29 cellular contexts compared by ENCODE assay signal in genomic region chr9:8070779-8071444, GRCh38.
DNase-seq lines count a peak whose midpoint lies in the region; ATAC-seq, FAIRE-seq and TF ChIP-seq lines count a peak whose summit lies in the region.
"Had no signal": no experiment of that assay in that cellular context is flagged by ENCODE, and none has a peak within 500 bp of the region (broad histone marks: within the 10 kb centered on the region; RNA-seq: fewer than 3 reads in every experiment).

No MANE protein-coding gene starts in this region.

- H3K4ac ChIP-seq in mesendoderm (ENCODE audit: low read depth, low read length) = no peak overlapping the region

- no peak overlapping the region for H3K18ac ChIP-seq in mesendoderm (ENCODE audit: low read length)

- no peak for TF ChIP-seq RAD21 in K562 (CRISPR knock-in tag; conservative IDR thresholded peaks at IDR 0.05 in 1 of 2, IDR thresholded peaks at IDR 0.05 in 1 of 2)

- no peaks in the 10 kb centered on the region for H3K27me3 ChIP-seq in right atrium auricular region
- H3K27me3 ChIP-seq in K562 (ENCODE audit: control insufficient read depth in 2 of 2, insufficient read depth in 2 of 2, low read length in 2 of 2) = no peaks in the 10 kb centered on the region
- no peaks in the 10 kb centered on the region for H3K27me3 ChIP-seq in mesendoderm (ENCODE audit: insufficient read depth, low read length, poor library complexity)
- H3K27me3 ChIP-seq: heart left ventricle, SJSA1, stomach, tibial artery had no signal

- BruUV-seq in K562 (replicated peaks; lab: Mats Ljungman, UMichigan) = no TSS peak

- intact Hi-C loops in Right ventricle myocardium inferior (cut with DNase I) (no loop called here), K562 (cut with micrococcal nuclease) (no loop called here)

- in situ Hi-C loops in K562 (cut with MboI) = no loop called here

- H2BK120ac ChIP-seq in mesendoderm (ENCODE audit: low read depth, low read length) = no peak overlapping the region

- H3K79me2 ChIP-seq in K562 (ENCODE audit: control insufficient read depth, insufficient read depth, low read length) = no peaks in the 10 kb centered on the region
- H3K79me2 ChIP-seq in mesendoderm (ENCODE audit: control insufficient read depth, insufficient read depth, low read length) = no peaks in the 10 kb centered on the region

- no peak overlapping the region for H2BK5ac ChIP-seq in mesendoderm (ENCODE audit: low read length)

- H3K4me1 ChIP-seq in right atrium auricular region (no peaks in the 10 kb centered on the region), K562 (replicated peaks in 1 of 2; ENCODE audit: control insufficient read depth in 2 of 2, insufficient read depth in 2 of 2, low read length in 2 of 2) (no peaks in the 10 kb centered on the region), mesendoderm (ENCODE audit: control insufficient read depth, low read depth, low read length) (no peaks in the 10 kb centered on the region)
- H3K4me1 ChIP-seq: A549, HAP-1, heart left ventricle, SJSA1, stomach, tibial artery had no signal

- no peak overlapping the region for H2AK5ac ChIP-seq in mesendoderm (ENCODE audit: low read length)

- POLR2A ChIA-PET in K562 (lab: Yijun Ruan, JAX) = no interaction called here

- H3K79me1 ChIP-seq in mesendoderm (ENCODE audit: low read length) = no peaks in the 10 kb centered on the region

- no peak overlapping the region for H3K56ac ChIP-seq in mesendoderm (ENCODE audit: low read length)

- CTCF ChIA-PET in K562 (lab: Yijun Ruan, JAX; ENCODE audit: low intra/inter-chr PET ratio) = no interaction called here

- H2AFZ ChIP-seq in K562 (ENCODE audit: low read depth, low read length) = no peak overlapping the region

- H4K20me1 ChIP-seq in K562 (replicated peaks; ENCODE audit: control insufficient read depth, insufficient read depth, low read length) = no peaks in the 10 kb centered on the region

- H4K8ac ChIP-seq in mesendoderm (ENCODE audit: low read depth, low read length) = no peak overlapping the region

- no peak for FAIRE-seq in K562 (lab: Jason Lieb, UNC)
- FAIRE-seq: A549, colon, G401.6 had no signal

- H3K27ac Mint-ChIP-seq in natural killer cell treated with Interleukin-12 subunit alpha and Interleukin-12 subunit beta and Interleukin-15 and Interleukin-18, amount 100 ng/mL, for 72 hours = no peak overlapping the region
- H3K27ac Mint-ChIP-seq: activated naive CD8-positive, alpha-beta T cell; CD8-positive, alpha-beta T cell; T-helper 1 cell treated with Interleukin-12 subunit alpha and Interleukin-12 subunit beta and Interleukin-4 antibody, amounts not matched to agents 30 μg/mL and 1 μg/mL, for 36 hours had no signal

- ATAC-seq in Right ventricle myocardium inferior (no peak), K562 (no peak), GM21528 (IDR thresholded peaks at IDR 0.05; ENCODE audit: low FRiP score, unreplicated experiment) (no peak)
- no peak for ATAC-seq in natural killer cell treated with Interleukin-12 subunit alpha and Interleukin-12 subunit beta and Interleukin-15 and Interleukin-18, amount 100 ng/mL, for 72 hours
- ATAC-seq: A549; CD8-positive, alpha-beta T cell; heart left ventricle; left cardiac atrium; Panc1 had no signal

- TF ChIP-seq POLR2A in K562 (conservative IDR thresholded peaks at IDR 0.05) = no peak

- H3K9me1 ChIP-seq in K562 (ENCODE audit: control insufficient read depth, insufficient read depth, low read length) = no peaks in the 10 kb centered on the region

- H3K9ac ChIP-seq in K562 (ENCODE audit: insufficient read depth in 1 of 2, low read depth in 2 of 2, low read length in 2 of 2) (no peak overlapping the region), mesendoderm (ENCODE audit: low read length) (no peak overlapping the region)

- H3K9me3 Mint-ChIP-seq in natural killer cell treated with Interleukin-12 subunit alpha and Interleukin-12 subunit beta and Interleukin-15 and Interleukin-18, amount 100 ng/mL, for 72 hours = no peaks in the 10 kb centered on the region
- H3K9me3 Mint-ChIP-seq: CD8-positive, alpha-beta T cell; T-helper 1 cell treated with Interleukin-12 subunit alpha and Interleukin-12 subunit beta and Interleukin-4 antibody, amounts not matched to agents 30 μg/mL and 1 μg/mL, for 36 hours had no signal

- H3K9me3 ChIP-seq in right atrium auricular region (no peaks in the 10 kb centered on the region), K562 (replicated peaks; ENCODE audit: control insufficient read depth, insufficient read depth, low read depth, low read length) (no peaks in the 10 kb centered on the region)
- H3K9me3 ChIP-seq: A549, SJSA1, tibial artery had no signal

- H3K4me1 Mint-ChIP-seq in natural killer cell treated with Interleukin-12 subunit alpha and Interleukin-12 subunit beta and Interleukin-15 and Interleukin-18, amount 100 ng/mL, for 72 hours (ENCODE audit: low read depth in 2 of 2) = peaks cover 0 to 4% of the 10 kb centered on the region in 2 donors

- no peak overlapping the region for H2BK15ac ChIP-seq in mesendoderm (replicated peaks; ENCODE audit: low read depth)

- no peak overlapping the region for H3K4me3 Mint-ChIP-seq in natural killer cell treated with Interleukin-12 subunit alpha and Interleukin-12 subunit beta and Interleukin-15 and Interleukin-18, amount 100 ng/mL, for 72 hours
- H3K4me3 Mint-ChIP-seq: activated naive CD8-positive, alpha-beta T cell; CD8-positive, alpha-beta T cell; T-helper 1 cell treated with Interleukin-12 subunit alpha and Interleukin-12 subunit beta and Interleukin-4 antibody, amounts not matched to agents 30 μg/mL and 1 μg/mL, for 36 hours had no signal

- H3K27ac ChIP-seq in right atrium auricular region (no peak overlapping the region), K562 (ENCODE audit: extremely low read depth, low read depth, low read length) (no peak overlapping the region), mesendoderm (ENCODE audit: low read depth, low read length) (no peak overlapping the region)
- H3K27ac ChIP-seq: A549, heart left ventricle, SJSA1, stomach, tibial artery had no signal

- H3K36me3 Mint-ChIP-seq in natural killer cell treated with Interleukin-12 subunit alpha and Interleukin-12 subunit beta and Interleukin-15 and Interleukin-18, amount 100 ng/mL, for 72 hours = no peaks in the 10 kb centered on the region
- H3K36me3 Mint-ChIP-seq: CD8-positive, alpha-beta T cell had no signal

- no peak overlapping the region for H3K23ac ChIP-seq in mesendoderm (ENCODE audit: low read length)

- H3K36me3 ChIP-seq in right atrium auricular region (no peaks in the 10 kb centered on the region), K562 (ENCODE audit: control insufficient read depth, insufficient read depth, low read length) (no peaks in the 10 kb centered on the region), mesendoderm (ENCODE audit: control insufficient read depth, insufficient read depth, low read length) (no peaks in the 10 kb centered on the region)
- H3K36me3 ChIP-seq: HAP-1, heart left ventricle, SJSA1, stomach, tibial artery had no signal

- H3K4me2 ChIP-seq in K562 (ENCODE audit: insufficient read depth, low read length) (no peak overlapping the region), mesendoderm (ENCODE audit: low read length) (no peak overlapping the region)
- H3K4me2 ChIP-seq: A549, smooth muscle cell had no signal

- H3K27me3 Mint-ChIP-seq in natural killer cell treated with Interleukin-12 subunit alpha and Interleukin-12 subunit beta and Interleukin-15 and Interleukin-18, amount 100 ng/mL, for 72 hours = peaks cover 10 to 17% of the 10 kb centered on the region in 2 donors
- H3K27me3 Mint-ChIP-seq: activated naive CD8-positive, alpha-beta T cell had no signal

- H4K5ac ChIP-seq in mesendoderm (ENCODE audit: low read length) = no peak overlapping the region

- peak; percentile 52 for DNase-seq in Right ventricle myocardium inferior (ENCODE audit: missing footprints)
- no peak for DNase-seq in right atrium auricular region (ENCODE audit: low spot score)
- no peak for DNase-seq in K562 (ENCODE audit: extremely low read depth in 1 of 4, low spot score in 3 of 4)
- peak; percentile 28 for DNase-seq in mesendoderm
- no peak for DNase-seq in NOMO-1 treated with DMSO at 0.1 percent for 48 hours (lab: John Stamatoyannopoulos, UW; ENCODE audit: unreplicated experiment)
- no peak for DNase-seq in SKM-1 (lab: John Stamatoyannopoulos, UW; ENCODE audit: unreplicated experiment)
- DNase-seq in natural killer cell treated with Interleukin-12 subunit alpha and Interleukin-12 subunit beta and Interleukin-15 and Interleukin-18, amount 100 ng/mL, for 72 hours (ENCODE audit: low spot score) = no peak
- DNase-seq: activated CD8-positive, alpha-beta memory T cell treated with anti-CD3 and anti-CD28 coated beads for 24 hours; activated effector memory CD4-positive, alpha-beta T cell treated with Interleukin-2 at 50 U/mL for 16 hours; AML-193; CD8-positive, alpha-beta T cell; DMS53; effector CD8-positive, alpha-beta T cell; heart left ventricle; left cardiac atrium; NCI-H2081 treated with DMSO at 0.1 percent for 48 hours; stimulated activated CD4-positive, alpha-beta T cell treated with anti-CD3 and anti-CD28 coated beads, Interleukin-1b, Interleukin-23, amount 100 ng/mL, for 48 hours; stomach; tibial artery had no signal

- TF ChIP-seq CTCF in right atrium auricular region (IDR thresholded peaks at IDR 0.05) (no peak), K562 (IDR thresholded peaks at IDR 0.05 in 2 of 3, conservative IDR thresholded peaks at IDR 0.05 in 1 of 3; ENCODE audit: insufficient read depth in 2 of 3, low read depth in 1 of 3, low read length in 3 of 3) (no peak)

- 0% methylated on average over 2 of the region's 5 CpGs for WGBS in K562 (ENCODE audit: insufficient coverage, low coverage, missing lambda C conversion rate)
- no CpG with 5 or more reads among the region's 5 CpGs for WGBS in mesendoderm (ENCODE audit: extremely low coverage, insufficient coverage, low lambda C conversion rate)

- no peak for TF ChIP-seq EP300 in K562 (IDR thresholded peaks at IDR 0.05; ENCODE audit: low read length)

- no peak overlapping the region for H3K4me3 ChIP-seq in right atrium auricular region
- no peak overlapping the region for H3K4me3 ChIP-seq in K562
- H3K4me3 ChIP-seq in mesendoderm (ENCODE audit: low read length) = no peak overlapping the region
- H3K4me3 ChIP-seq: A549, HAP-1, heart left ventricle, SJSA1, smooth muscle cell, stomach, tibial artery had no signal

TF ChIP-seq in K562, 482 proteins besides CTCF, POLR2A, EP300 and RAD21 (continues in another document):
- TF ChIP-seq NFIX (CRISPR knock-in tag; IDR thresholded peaks at IDR 0.05; ENCODE audit: low read depth) (0 out of 2 replicates have a peak, but pooled peaks have one; percentile 47), ZNF24 (IDR thresholded peaks at IDR 0.05) (no peak), TAF7 (tag; IDR thresholded peaks at IDR 0.05) (no peak), PYGO2 (tag; IDR thresholded peaks at IDR 0.05) (no peak), ZNF408 (CRISPR knock-in tag; IDR thresholded peaks at IDR 0.05; ENCODE audit: low read depth) (no peak), NFIC (IDR thresholded peaks at IDR 0.05) (peak; percentile 73)

Comparison
In these comparisons a context has a peak if more than half of its experiments do, and no peak if none do; other contexts are left out.
1. DNase-seq: peak in Right ventricle myocardium inferior (single experiment) and mesendoderm (single experiment); none in right atrium auricular region (single experiment), K562 (0 of 4), NOMO-1 treated with DMSO at 0.1 percent for 48 hours (single experiment), SKM-1 (single experiment) and natural killer cell treated with Interleukin-12 subunit alpha and Interleukin-12 subunit beta and Interleukin-15 and Interleukin-18, amount 100 ng/mL, for 72 hours (single experiment).